ENCODE assay signal across 1 cellular context in the genomic region with DNA sequence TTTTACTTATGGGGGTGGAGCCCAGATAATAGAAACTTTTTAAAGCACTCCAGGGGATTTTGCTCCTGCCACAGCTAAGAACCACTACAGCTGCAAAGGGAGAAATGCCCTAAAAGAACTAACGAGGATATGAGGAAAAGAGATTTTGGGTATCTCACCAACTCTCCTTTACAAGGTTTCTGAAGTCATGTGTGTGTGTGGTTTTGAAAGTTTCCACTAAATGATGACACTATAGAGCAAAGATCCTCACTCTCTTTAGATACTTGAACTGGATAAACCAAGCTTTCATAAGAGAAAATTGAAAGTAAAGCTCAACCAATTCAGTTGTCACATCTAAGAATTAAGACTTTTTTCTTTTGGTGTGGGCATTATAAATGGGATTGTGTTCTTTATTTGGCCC.
TF ChIP-seq lines count a peak whose summit lies in the region.

No MANE protein-coding gene starts in this region.

TF ChIP-seq in SK-N-SH, 30 proteins besides CTCF, POLR2A, EP300 and RAD21 (continued from another document):
- TF ChIP-seq USF1 (IDR thresholded peaks at IDR 0.05; ENCODE audit: borderline replicate concordance, low read depth) = no peak
- TF ChIP-seq YY1 (IDR thresholded peaks at IDR 0.05; ENCODE audit: low read depth) = no peak
- no peak for TF ChIP-seq MXI1 (IDR thresholded peaks at IDR 0.05; ENCODE audit: low read depth, low read length)
- TF ChIP-seq RCOR1 (IDR thresholded peaks at IDR 0.05; ENCODE audit: low read length) = no peak
- TF ChIP-seq RXRA (IDR thresholded peaks at IDR 0.05; ENCODE audit: borderline replicate concordance, low read depth) = no peak
- no peak for TF ChIP-seq GABPA (IDR thresholded peaks at IDR 0.05; ENCODE audit: low read depth)
- TF ChIP-seq SIN3A (IDR thresholded peaks at IDR 0.05; ENCODE audit: borderline replicate concordance, low read depth, low read length) = no peak
- no peak for TF ChIP-seq RFX5 (IDR thresholded peaks at IDR 0.05; ENCODE audit: low read length)
- TF ChIP-seq MEF2A (IDR thresholded peaks at IDR 0.05; ENCODE audit: borderline replicate concordance, low read depth) = no peak
- TF ChIP-seq JUND (IDR thresholded peaks at IDR 0.05) = no peak
- TF ChIP-seq, protein P1, sequence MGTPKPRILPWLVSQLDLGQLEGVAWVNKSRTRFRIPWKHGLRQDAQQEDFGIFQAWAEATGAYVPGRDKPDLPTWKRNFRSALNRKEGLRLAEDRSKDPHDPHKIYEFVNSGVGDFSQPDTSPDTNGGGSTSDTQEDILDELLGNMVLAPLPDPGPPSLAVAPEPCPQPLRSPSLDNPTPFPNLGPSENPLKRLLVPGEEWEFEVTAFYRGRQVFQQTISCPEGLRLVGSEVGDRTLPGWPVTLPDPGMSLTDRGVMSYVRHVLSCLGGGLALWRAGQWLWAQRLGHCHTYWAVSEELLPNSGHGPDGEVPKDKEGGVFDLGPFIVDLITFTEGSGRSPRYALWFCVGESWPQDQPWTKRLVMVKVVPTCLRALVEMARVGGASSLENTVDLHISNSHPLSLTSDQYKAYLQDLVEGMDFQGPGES (IDR thresholded peaks at IDR 0.05; ENCODE audit: low read depth, low read length) = no peak
- TF ChIP-seq GATA2 (CRISPR knock-in tag; IDR thresholded peaks at IDR 0.05) = no peak
